In genomic region chr1:201539561-201540404, GRCh38 we compare ENCODE assay signal across 8 cellular contexts. TPM values are rescaled to one million over a fixed set of nuclear protein-coding genes. Genes with fewer than 3 reads are reported as not detected.
A peak's percentile ranks its signal among the peaks of the same experiment; 100 is the strongest.
DNase-seq lines count a peak whose midpoint lies in the region; ATAC-seq and TF ChIP-seq lines count a peak whose summit lies in the region.

No MANE protein-coding gene starts in this region.

- H3K4me3 Mint-ChIP-seq in Calu3 (ENCODE audit: low read depth, unreplicated experiment), result peak overlapping the region; percentile 85
- peak overlapping the region; percentile 33 for H3K4me3 Mint-ChIP-seq in natural killer cell treated with Interleukin-12 subunit alpha and Interleukin-12 subunit beta and Interleukin-15 and Interleukin-18, amount 100 ng/mL, for 72 hours

- peak overlapping the region; percentile 88 for H3K4me3 ChIP-seq in WI38 (ENCODE audit: low read depth, low read length)

- DNase-seq in Calu3 (no peak), NCI-H128 (lab: John Stamatoyannopoulos, UW; ENCODE audit: unreplicated experiment) (peak; percentile 55), foreskin melanocyte (peak; percentile 86), NCI-H226 (no peak)
- no peak for DNase-seq in natural killer cell treated with Interleukin-12 subunit alpha and Interleukin-12 subunit beta and Interleukin-15 and Interleukin-18, amount 100 ng/mL, for 72 hours (ENCODE audit: low spot score)

- H3K27ac Mint-ChIP-seq in Calu3 (ENCODE audit: unreplicated experiment), result peak overlapping the region; percentile 13
- no peak overlapping the region for H3K27ac Mint-ChIP-seq in natural killer cell treated with Interleukin-12 subunit alpha and Interleukin-12 subunit beta and Interleukin-15 and Interleukin-18, amount 100 ng/mL, for 72 hours

- H3K4me1 Mint-ChIP-seq in Calu3 (ENCODE audit: low read depth, unreplicated experiment), result peaks cover 61% of the 10 kb centered on the region
- H3K4me1 Mint-ChIP-seq in natural killer cell treated with Interleukin-12 subunit alpha and Interleukin-12 subunit beta and Interleukin-15 and Interleukin-18, amount 100 ng/mL, for 72 hours (ENCODE audit: low read depth in 2 of 2), result peaks cover 0 to 7% of the 10 kb centered on the region in 2 donors

- H3K9me3 Mint-ChIP-seq in Calu3 (ENCODE audit: low read depth, unreplicated experiment), result no peaks in the 10 kb centered on the region
- no peaks in the 10 kb centered on the region for H3K9me3 Mint-ChIP-seq in natural killer cell treated with Interleukin-12 subunit alpha and Interleukin-12 subunit beta and Interleukin-15 and Interleukin-18, amount 100 ng/mL, for 72 hours

- intact Hi-C loops in Calu3 (cut with micrococcal nuclease; ENCODE audit: unreplicated experiment), result no loop called here

- no peak for ATAC-seq in natural killer cell treated with Interleukin-12 subunit alpha and Interleukin-12 subunit beta and Interleukin-15 and Interleukin-18, amount 100 ng/mL, for 72 hours
- ATAC-seq in GM19455 (IDR thresholded peaks at IDR 0.05; ENCODE audit: unreplicated experiment), result no peak
- no peak for ATAC-seq in GM21423 (IDR thresholded peaks at IDR 0.05; ENCODE audit: unreplicated experiment)

- TF ChIP-seq CTCF in Calu3 (IDR thresholded peaks at IDR 0.05; ENCODE audit: unreplicated experiment) (no peak), WI38 (IDR thresholded peaks at IDR 0.05; ENCODE audit: low read depth, low read length) (no peak)

- H3K36me3 Mint-ChIP-seq in Calu3 (ENCODE audit: insufficient read depth, unreplicated experiment), result peaks cover 26% of the 10 kb centered on the region
- H3K36me3 Mint-ChIP-seq in natural killer cell treated with Interleukin-12 subunit alpha and Interleukin-12 subunit beta and Interleukin-15 and Interleukin-18, amount 100 ng/mL, for 72 hours, result no peaks in the 10 kb centered on the region

- H3K27me3 Mint-ChIP-seq in Calu3 (ENCODE audit: unreplicated experiment), result no peaks in the 10 kb centered on the region
- H3K27me3 Mint-ChIP-seq in natural killer cell treated with Interleukin-12 subunit alpha and Interleukin-12 subunit beta and Interleukin-15 and Interleukin-18, amount 100 ng/mL, for 72 hours, result peaks cover 63 to 66% of the 10 kb centered on the region in 2 donors

- no TSS peak for BruUV-seq in Calu3 (replicated peaks; lab: Mats Ljungman, UMichigan)

- CTCF ChIA-PET in Calu3 (lab: Charles Lee), result interaction anchor here (0.7 to 1.4 kb wide), 4 partner anchors 12 to 104 kb away, joined by 3 to 10 read pairs (median 6); no protein-coding TSS in a partner anchor

RNA-seq across cellular contexts. Expression of gene NAV1, which starts 0.9 kb away (rescaled TPM):
- total RNA-seq in Calu3 (2022), result 13.1 and 24.8 TPM in 2 replicates
- total RNA-seq in natural killer cell treated with Interleukin-12 subunit alpha and Interleukin-12 subunit beta and Interleukin-15 and Interleukin-18, amount 100 ng/mL, for 72 hours, result 1 to 10 TPM in 1 of 2 donors, under 1 TPM in 1; 0.21 to 1.2 TPM

RNA-seq across cellular contexts. Expression of gene CSRP1, which starts 32.9 kb away (rescaled TPM):
- 69.9 and 73.5 TPM in 2 replicates for total RNA-seq in Calu3 (2022)
- 10 to 100 TPM; 41.6 to 57.8 TPM for total RNA-seq in natural killer cell treated with Interleukin-12 subunit alpha and Interleukin-12 subunit beta and Interleukin-15 and Interleukin-18, amount 100 ng/mL, for 72 hours

Comparison
In these comparisons a context has a peak if more than half of its experiments do, and no peak if none do; other contexts are left out.
1. DNase-seq: peak in NCI-H128 (single experiment) and foreskin melanocyte (single experiment); none in Calu3 (single experiment), natural killer cell treated with Interleukin-12 subunit alpha and Interleukin-12 subunit beta and Interleukin-15 and Interleukin-18, amount 100 ng/mL, for 72 hours (single experiment) and NCI-H226 (single experiment).